ENCODE assay signal across 29 cellular contexts in the genomic region with DNA sequence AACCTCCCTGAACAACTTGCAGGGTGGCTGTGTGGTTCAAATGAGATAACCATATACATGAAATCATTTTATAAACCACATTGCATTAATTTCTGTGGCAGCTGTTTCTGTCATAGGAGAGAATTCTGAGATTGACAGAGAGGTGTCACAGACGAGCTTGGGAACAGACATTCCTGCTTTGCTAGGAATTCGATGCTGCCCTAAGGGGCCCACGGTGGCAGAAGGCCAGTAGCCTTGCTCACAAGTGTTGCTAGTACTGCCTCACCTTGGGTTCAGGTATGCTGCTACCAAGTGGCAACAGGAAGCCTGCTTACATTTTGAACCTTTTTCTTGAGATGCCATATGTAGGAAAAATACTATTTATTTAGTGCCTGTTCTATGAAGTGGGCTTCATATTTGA. TPM values are rescaled to one million over a fixed set of nuclear protein-coding genes. Genes with fewer than 3 reads are reported as not detected.
"Had no signal": no experiment of that assay in that cellular context is flagged by ENCODE, and none has a peak within 500 bp of the region (broad histone marks: within the 10 kb centered on the region; RNA-seq: fewer than 3 reads in every experiment).

No MANE protein-coding gene starts in this region.

- H3K4me3 ChIP-seq: adrenal gland, body of pancreas, esophagus squamous epithelium had no signal

- H3K36me3 ChIP-seq: adrenal gland, esophagus squamous epithelium had no signal

- H3K4me1 ChIP-seq: adrenal gland, body of pancreas had no signal

- H3K27ac ChIP-seq: adrenal gland, body of pancreas, epithelial cell of prostate, esophagus squamous epithelium had no signal

- H3K9me3 ChIP-seq: adrenal gland, body of pancreas, esophagus squamous epithelium had no signal

- H3K27me3 ChIP-seq: adrenal gland, body of pancreas had no signal

- ATAC-seq: activated CD4-positive, alpha-beta T cell treated with anti-CD3 and anti-CD28 coated beads for 36 hours; activated CD8-positive, alpha-beta memory T cell treated with anti-CD3 and anti-CD28 coated beads, Interleukin-2, amount 10 ng/mL, durations not matched to agents 7 days and 5 days; activated CD8-positive, alpha-beta T cell treated with anti-CD3 and anti-CD28 coated beads, Interleukin-2, amount 10 ng/mL, durations not matched to agents 7 days and 5 days; activated naive CD8-positive, alpha-beta T cell treated with anti-CD3 and anti-CD28 coated beads, Interleukin-2, amount 50 U/mL, for 24 hours; body of pancreas; T-helper 17 cell had no signal

- DNase-seq: activated CD4-positive, alpha-beta memory T cell treated with anti-CD3 and anti-CD28 coated beads for 36 hours; activated CD4-positive, alpha-beta T cell treated with anti-CD3 and anti-CD28 coated beads for 36 hours; activated CD4-positive, alpha-beta T cell treated with anti-CD3 and anti-CD28 coated beads, Interleukin-2, amount 10 ng/mL, durations not matched to agents 24 days and 14 days; activated CD4-positive, CD25-positive, alpha-beta regulatory T cell; activated CD4-positive, CD25-positive, alpha-beta regulatory T cell treated with anti-CD3 and anti-CD28 coated beads, Interleukin-2, amount 50 U/mL, for 72 hours; activated CD8-positive, alpha-beta memory T cell treated with anti-CD3 and anti-CD28 coated beads, Interleukin-2, amount 10 ng/mL, durations not matched to agents 7 days and 5 days; activated CD8-positive, alpha-beta memory T cell treated with anti-CD3 and anti-CD28 coated beads, Interleukin-2, amount 50 U/mL, for 4 hours; activated CD8-positive, alpha-beta T cell treated with anti-CD3 and anti-CD28 coated beads, Interleukin-2, amount 10 ng/mL, durations not matched to agents 7 days and 5 days; activated effector memory CD4-positive, alpha-beta T cell treated with anti-CD3 and anti-CD28 coated beads, Interleukin-2, amount 50 U/mL, for 16 hours; activated naive CD4-positive, alpha-beta T cell treated with anti-CD3 and anti-CD28 coated beads for 36 hours; activated naive CD8-positive, alpha-beta T cell treated with anti-CD3 and anti-CD28 coated beads for 36 hours; activated naive CD8-positive, alpha-beta T cell treated with anti-CD3 and anti-CD28 coated beads, Interleukin-2, amount 50 U/mL, for 24 hours; activated T-cell treated with anti-CD3 and anti-CD28 coated beads, Interleukin-2, amount 50 U/mL, for 1 hour; activated T-cell treated with anti-CD3 and anti-CD28 coated beads, Interleukin-2, amount 50 U/mL, for 48 hours; adrenal gland; amygdala; aorta; body of pancreas; caudate nucleus; cortex of kidney; effector CD8-positive, alpha-beta T cell; esophagus squamous epithelium; head of caudate nucleus; T-helper 1 cell; T-helper 17 cell had no signal

RNA-seq across cellular contexts. Expression of a gene that starts 13.4 kb away (rescaled TPM):
- polyA plus RNA-seq: adrenal gland, aorta, endothelial cell of umbilical vein, esophagus, fibroblast of lung had no signal

RNA-seq across cellular contexts. Expression of a gene that starts 54.6 kb away (rescaled TPM):
- polyA plus RNA-seq: endothelial cell of umbilical vein, fibroblast of lung had no signal
